Comparison of ENCODE assay signal across 11 cellular contexts in genomic region chr4:80492761-80493160, GRCh38.
DNase-seq lines count a peak whose midpoint lies in the region; ATAC-seq and FAIRE-seq lines count a peak whose summit lies in the region.
"Had no signal": no experiment of that assay in that cellular context is flagged by ENCODE, and none has a peak within 500 bp of the region (broad histone marks: within the 10 kb centered on the region; RNA-seq: fewer than 3 reads in every experiment).

No MANE protein-coding gene starts in this region.

- H3K27ac ChIP-seq in CD4-positive, alpha-beta memory T cell (ENCODE audit: low read depth, low read length) = peak overlapping the region; percentile 24
- no peak overlapping the region for H3K27ac ChIP-seq in mesenchymal stem cell (ENCODE audit: low read length, poor library complexity, severe bottlenecking)

- no peak overlapping the region for H3K4me3 ChIP-seq in CD4-positive, alpha-beta memory T cell (ENCODE audit: low read length in 2 of 2)
- no peak overlapping the region for H3K4me3 ChIP-seq in mesenchymal stem cell (ENCODE audit: insufficient read depth in 1 of 2, low read depth in 1 of 2, low read length in 2 of 2)

- H2BK5ac ChIP-seq in mesenchymal stem cell (ENCODE audit: low read depth, low read length, poor library complexity, severe bottlenecking) = no peak overlapping the region

- ATAC-seq in HG03175 (IDR thresholded peaks at IDR 0.05; ENCODE audit: unreplicated experiment) (peak; percentile 70), esophagus mucosa (peak; percentile 51)

- H3K9me3 ChIP-seq in CD4-positive, alpha-beta memory T cell (ENCODE audit: control insufficient read depth in 1 of 2, low read length in 2 of 2) = peaks cover 3 to 4% of the 10 kb centered on the region in 2 donors
- H3K9me3 ChIP-seq in mesenchymal stem cell (ENCODE audit: control insufficient read depth, low read length) = no peaks in the 10 kb centered on the region

- H3K23ac ChIP-seq in mesenchymal stem cell (ENCODE audit: low read length in 2 of 2) = no peak overlapping the region

- no peak overlapping the region for H2AFZ ChIP-seq in mesenchymal stem cell (ENCODE audit: low read depth, low read length)

- WGBS in mesenchymal stem cell = 69% methylated on average over 1 of the region's 1 CpG

- H4K8ac ChIP-seq in mesenchymal stem cell (ENCODE audit: low read length) = no peak overlapping the region

- no peak for FAIRE-seq in GM19239 (lab: Jason Lieb, UNC)
- FAIRE-seq: islet of Langerhans had no signal

- CTCF ChIA-PET in CD4-positive, alpha-beta memory T cell (lab: Charles Lee; ENCODE audit: partially characterized antibody) = interaction anchor here (0.6 to 1.4 kb wide), 2 partner anchors 9 to 20 kb away, joined by 3 read pairs; no protein-coding TSS in a partner anchor

- peaks cover 0 to 41% (median 14%) of the 10 kb centered on the region in 8 donors for H3K9me3 Mint-ChIP-seq in CD4-positive, alpha-beta memory T cell

- POLR2A ChIA-PET in CD4-positive, alpha-beta memory T cell (lab: Charles Lee; ENCODE audit: partially characterized antibody) = interaction anchor here (0.9 to 2.1 kb wide), 9 partner anchors 9 to 95 kb away, joined by 3 to 17 read pairs (median 4); no protein-coding TSS in a partner anchor

- peaks cover 45 to 66% (median 56%) of the 10 kb centered on the region in 4 donors for H3K4me1 Mint-ChIP-seq in CD4-positive, alpha-beta memory T cell

- H2BK120ac ChIP-seq in mesenchymal stem cell (ENCODE audit: low read depth, low read length) = no peak overlapping the region

- H3K27ac Mint-ChIP-seq in CD4-positive, alpha-beta memory T cell = peak overlapping the region; percentile 82 to 95 (median 92)

- H3K27me3 ChIP-seq in CD4-positive, alpha-beta memory T cell (ENCODE audit: insufficient read depth, low read length) = no peaks in the 10 kb centered on the region
- no peaks in the 10 kb centered on the region for H3K27me3 ChIP-seq in mesenchymal stem cell (ENCODE audit: control insufficient read depth in 1 of 2, insufficient read depth in 1 of 2, low read length in 2 of 2)

- no peak overlapping the region for H3K4me2 ChIP-seq in mesenchymal stem cell (ENCODE audit: low read length, poor library complexity, severe bottlenecking)

- no peak overlapping the region for H3K14ac ChIP-seq in mesenchymal stem cell (ENCODE audit: low read length in 2 of 2)

- H3K36me3 ChIP-seq in CD4-positive, alpha-beta memory T cell (ENCODE audit: insufficient read depth, low read length) = no peaks in the 10 kb centered on the region
- H3K36me3 ChIP-seq in mesenchymal stem cell (ENCODE audit: control insufficient read depth in 1 of 2, insufficient read depth in 2 of 2, low read depth in 1 of 2, low read length in 2 of 2) = no peaks in the 10 kb centered on the region

- H3K4me3 Mint-ChIP-seq in CD4-positive, alpha-beta memory T cell = peak overlapping the region in 7 of 8 donors; percentile 33 to 79 (median 69)

- no peaks in the 10 kb centered on the region for H3K27me3 Mint-ChIP-seq in CD4-positive, alpha-beta memory T cell

- H2AK5ac ChIP-seq in mesenchymal stem cell (ENCODE audit: low read length, severe bottlenecking) = no peak overlapping the region

- no peak overlapping the region for H3K18ac ChIP-seq in mesenchymal stem cell (ENCODE audit: low read depth in 1 of 2, low read length in 2 of 2)

- peak; percentile 76 to 83 (median 81) for DNase-seq in CD4-positive, alpha-beta memory T cell
- peak; percentile 24 to 31 for DNase-seq in activated CD4-positive, alpha-beta T cell treated with anti-CD3 and anti-CD28 coated beads for 4 hours
- DNase-seq in mesenchymal stem cell = no peak
- DNase-seq in GM19239 (ENCODE audit: insufficient read length, low spot score) = no peak
- DNase-seq in HCEC 1CT = no peak
- no peak for DNase-seq in NCI-H82 treated with DMSO at 0.1 percent for 48 hours (lab: John Stamatoyannopoulos, UW; ENCODE audit: unreplicated experiment)
- DNase-seq: COR-L47, NCI-H446 treated with DMSO at 0.1 percent for 48 hours had no signal

- peaks cover 58% of the 10 kb centered on the region for H3K4me1 ChIP-seq in CD4-positive, alpha-beta memory T cell (ENCODE audit: insufficient read depth, low read length)
- H3K4me1 ChIP-seq in mesenchymal stem cell (ENCODE audit: control insufficient read depth, insufficient read depth, low read depth, low read length) = no peaks in the 10 kb centered on the region

- no peak overlapping the region for H3K4ac ChIP-seq in mesenchymal stem cell (ENCODE audit: low read depth in 1 of 2, low read length in 2 of 2)

- no peak overlapping the region for H3K9ac ChIP-seq in mesenchymal stem cell (ENCODE audit: low read length)

- H4K91ac ChIP-seq in mesenchymal stem cell (ENCODE audit: low read length) = no peak overlapping the region

- peaks cover 8 to 15% of the 10 kb centered on the region in 2 donors for H3K36me3 Mint-ChIP-seq in CD4-positive, alpha-beta memory T cell

- no peak overlapping the region for H2BK12ac ChIP-seq in mesenchymal stem cell (ENCODE audit: low read length in 2 of 2)

- no peak overlapping the region for H2BK15ac ChIP-seq in mesenchymal stem cell (ENCODE audit: low read depth, poor library complexity, severe bottlenecking)

- no peaks in the 10 kb centered on the region for H3K79me1 ChIP-seq in mesenchymal stem cell (replicated peaks; ENCODE audit: low read length, poor library complexity, severe bottlenecking)

- intact Hi-C loops in CD4-positive, alpha-beta memory T cell (cut with micrococcal nuclease) = loop anchor here (1.0 to 10.0 kb wide), 5 partner anchors 8 to 310 kb away; no protein-coding TSS in a partner anchor

Comparison
In these comparisons a context has a peak if more than half of its experiments do, and no peak if none do; other contexts are left out.
1. DNase-seq: peak in CD4-positive, alpha-beta memory T cell (5 of 5) and activated CD4-positive, alpha-beta T cell treated with anti-CD3 and anti-CD28 coated beads for 4 hours (2 of 2); none in mesenchymal stem cell (single experiment), GM19239 (single experiment), HCEC 1CT (single experiment) and NCI-H82 treated with DMSO at 0.1 percent for 48 hours (single experiment).